In genomic region chr11:79095424-79095823, GRCh38 we compare ENCODE assay signal across 22 cellular contexts.
"Had no signal": no experiment of that assay in that cellular context is flagged by ENCODE, and none has a peak within 500 bp of the region (broad histone marks: within the 10 kb centered on the region; RNA-seq: fewer than 3 reads in every experiment).

No MANE protein-coding gene starts in this region.

- DNase-seq: colonic mucosa; dorsolateral prefrontal cortex; effector CD8-positive, alpha-beta T cell; gastrocnemius medialis; heart right ventricle; hypothalamus; left cardiac atrium; left ventricle myocardium inferior; naive B cell; psoas muscle; retina; right lobe of liver; stimulated activated CD4-positive, alpha-beta T cell treated with anti-CD3 and anti-CD28 coated beads, Interleukin-15, amount 100 ng/mL, for 24 hours; stimulated activated CD4-positive, alpha-beta T cell treated with anti-CD3 and anti-CD28 coated beads, Interleukin-1b, Interleukin-23, amount 100 ng/mL, for 48 hours; stimulated activated CD4-positive, alpha-beta T cell treated with anti-CD3 and anti-CD28 coated beads, Interleukin-4, amount 100 ng/mL, for 24 hours; testis; transverse colon had no signal

- H3K4me1 ChIP-seq: colonic mucosa, left ventricle myocardium inferior, psoas muscle, right lobe of liver, transverse colon had no signal

- H3K27ac ChIP-seq: colonic mucosa, dorsolateral prefrontal cortex, epithelial cell of prostate, esophagus muscularis mucosa, gastrocnemius medialis, heart right ventricle, left ventricle myocardium inferior, neutrophil, psoas muscle, right lobe of liver, testis, transverse colon had no signal

- H3K4me3 ChIP-seq: colonic mucosa, dorsolateral prefrontal cortex, esophagus muscularis mucosa, gastrocnemius medialis, heart right ventricle, left ventricle myocardium inferior, lung, psoas muscle, right lobe of liver, testis, transverse colon had no signal

- H3K36me3 ChIP-seq: colonic mucosa, esophagus muscularis mucosa, gastrocnemius medialis, heart right ventricle, left ventricle myocardium inferior, neutrophil, right lobe of liver, transverse colon had no signal

- H3K27me3 ChIP-seq: colonic mucosa, dorsolateral prefrontal cortex, esophagus muscularis mucosa, gastrocnemius medialis, right lobe of liver, testis, transverse colon had no signal

- H3K9me3 ChIP-seq: colonic mucosa, gastrocnemius medialis, neutrophil, psoas muscle, right lobe of liver, testis, transverse colon had no signal

- ATAC-seq: gastrocnemius medialis; left cardiac atrium; psoas muscle; right lobe of liver; stimulated activated memory B cell treated with anti-CD40 and anti-IgM and Interleukin-4, amounts not matched to agents 10 μg/mL and 1 μg/mL and 100 μg/mL, for 72 hours had no signal
